Comparison of ENCODE assay signal across 11 cellular contexts in genomic region chr17:29039764-29040598, GRCh38. TPM values are rescaled to one million over a fixed set of nuclear protein-coding genes. Genes with fewer than 3 reads are reported as not detected.
DNase-seq lines count a peak whose midpoint lies in the region; ATAC-seq and TF ChIP-seq lines count a peak whose summit lies in the region.
"Had no signal": no experiment of that assay in that cellular context is flagged by ENCODE, and none has a peak within 500 bp of the region (broad histone marks: within the 10 kb centered on the region; RNA-seq: fewer than 3 reads in every experiment).

No MANE protein-coding gene starts in this region.

- no peak overlapping the region for H4K91ac ChIP-seq in IMR-90 (ENCODE audit: insufficient read depth, low read depth, low read length)

- H2BK15ac ChIP-seq in IMR-90 (ENCODE audit: low read depth, low read length), result no peak overlapping the region

- no peak overlapping the region for H3K23ac ChIP-seq in IMR-90 (ENCODE audit: low read depth, low read length)

- WGBS in IMR-90 (ENCODE audit: extremely low coverage in 2 of 2, insufficient read length in 1 of 2), 2 experiments, result no CpG with 5 or more reads among the region's 13 CpGs
- WGBS in mesodermal cell (ENCODE audit: insufficient coverage in 2 of 2), 2 experiments, result 71 to 78% methylated on average over 7 to 8 of the region's 13 CpGs

- peak; percentile 84 for ATAC-seq in IMR-90 (ENCODE audit: low read depth)
- ATAC-seq in HG02870 (IDR thresholded peaks at IDR 0.05; ENCODE audit: unreplicated experiment), result no peak
- no peak for ATAC-seq in left colon
- ATAC-seq: activated CD4-positive, alpha-beta T cell treated with anti-CD3 and anti-CD28 coated beads for 36 hours; heart left ventricle had no signal

- no peak overlapping the region for H2AK9ac ChIP-seq in IMR-90 (replicated peaks; ENCODE audit: low read depth, low read length, poor library complexity)

- no peak overlapping the region for H3K4me3 ChIP-seq in IMR-90 (ENCODE audit: insufficient read depth, low read depth, low read length)
- no peak overlapping the region for H3K4me3 ChIP-seq in cardiac fibroblast (replicated peaks in 1 of 2; ENCODE audit: low read depth in 2 of 2, low read length in 2 of 2)
- H3K4me3 ChIP-seq in mesodermal cell (ENCODE audit: extremely low read depth, insufficient read depth, low read length, poor library complexity, severe bottlenecking), result no peak overlapping the region
- H3K4me3 ChIP-seq: heart left ventricle had no signal

- TF ChIP-seq RAD21 in IMR-90 (IDR thresholded peaks at IDR 0.05; ENCODE audit: low read length), result no peak

- H3K4me1 ChIP-seq in IMR-90 (ENCODE audit: control insufficient read depth, insufficient read depth, low read length) (no peaks in the 10 kb centered on the region), mesodermal cell (ENCODE audit: control insufficient read depth, insufficient read depth, low read length, poor library complexity, severe bottlenecking) (peaks cover 28% of the 10 kb centered on the region)

- no peak overlapping the region for H3K9ac ChIP-seq in IMR-90 (ENCODE audit: low read depth, low read length)

- no peaks in the 10 kb centered on the region for H3K9me1 ChIP-seq in IMR-90 (ENCODE audit: insufficient read depth, low read length)

- H3K9me3 ChIP-seq in IMR-90 (ENCODE audit: control insufficient read depth, insufficient read depth, low read length), result peaks cover 10% of the 10 kb centered on the region
- no peaks in the 10 kb centered on the region for H3K9me3 ChIP-seq in mesodermal cell (ENCODE audit: control insufficient read depth, low read length)

- no peak overlapping the region for H2BK120ac ChIP-seq in IMR-90 (ENCODE audit: low read depth, low read length)

- no peak overlapping the region for H4K5ac ChIP-seq in IMR-90 (ENCODE audit: low read depth, low read length)

- no peak overlapping the region for H2BK20ac ChIP-seq in IMR-90 (ENCODE audit: low read depth, low read length)

- no peaks in the 10 kb centered on the region for H4K20me1 ChIP-seq in IMR-90 (ENCODE audit: insufficient read depth, low read length)

- H2AFZ ChIP-seq in IMR-90 (replicated peaks; ENCODE audit: low read length, poor library complexity), result no peak overlapping the region

- intact Hi-C loops in IMR-90 (cut with micrococcal nuclease), result loop anchor here (10.0 kb wide), 1 partner anchor 75 kb away; no protein-coding TSS in a partner anchor
- intact Hi-C loops in left colon (cut with DNase I, micrococcal nuclease), result no loop called here

- no peak overlapping the region for H3K18ac ChIP-seq in IMR-90 (ENCODE audit: low read depth, low read length)

- H2AK5ac ChIP-seq in IMR-90 (ENCODE audit: low read depth, low read length), result no peak overlapping the region

- no peak for TF ChIP-seq CTCF in IMR-90 (conservative IDR thresholded peaks at IDR 0.05; ENCODE audit: low read depth, low read length)
- TF ChIP-seq CTCF in cardiac fibroblast (IDR thresholded peaks at IDR 0.05; ENCODE audit: low read depth, low read length), result no peak

- H3K4ac ChIP-seq in IMR-90 (ENCODE audit: low read depth, low read length), result no peak overlapping the region

- no peaks in the 10 kb centered on the region for H3K79me1 ChIP-seq in IMR-90 (ENCODE audit: low read depth in 1 of 2, low read length in 2 of 2)

- dilution Hi-C loops in IMR-90 (cut with HindIII; ENCODE audit: low sequenced_read_pairs, unreplicated experiment), result no loop called here

- H3K36me3 ChIP-seq in IMR-90 (ENCODE audit: control insufficient read depth, insufficient read depth, low read length) (no peaks in the 10 kb centered on the region), mesodermal cell (ENCODE audit: control insufficient read depth, insufficient read depth, low read length) (no peaks in the 10 kb centered on the region)
- H3K36me3 ChIP-seq: heart left ventricle had no signal

- H3K27ac ChIP-seq in IMR-90 (ENCODE audit: insufficient read depth, low read length) (no peak overlapping the region), mesodermal cell (ENCODE audit: low read depth, low read length, severe bottlenecking) (peak overlapping the region; percentile 66)
- H3K27ac ChIP-seq: heart left ventricle had no signal

- no peak overlapping the region for H3K56ac ChIP-seq in IMR-90 (ENCODE audit: extremely low read depth, insufficient read depth, low read length)

- no peak overlapping the region for H4K8ac ChIP-seq in IMR-90 (ENCODE audit: low read depth in 2 of 2, low read length in 2 of 2)

- no peak overlapping the region for H2BK5ac ChIP-seq in IMR-90 (ENCODE audit: low read depth, low read length, poor library complexity, severe bottlenecking)

- DNase-seq in AG20443 (ENCODE audit: low spot score) (peak; percentile 76), IMR-90 (peak; percentile 80), cardiac fibroblast (ENCODE audit: low read depth in 2 of 2) (peak; percentile 78 to 93), NCI-H2029 (lab: John Stamatoyannopoulos, UW) (no peak), left colon (no peak)
- DNase-seq in activated effector memory CD4-positive, alpha-beta T cell treated with Interleukin-2 at 50 U/mL for 16 hours, result no peak
- DNase-seq: activated CD4-positive, alpha-beta T cell treated with anti-CD3 and anti-CD28 coated beads for 36 hours; heart left ventricle; nephron progenitor cell had no signal

- POLR2A ChIA-PET in IMR-90 (lab: Charles Lee; ENCODE audit: unreplicated experiment), result no interaction called here

- H3K14ac ChIP-seq in IMR-90 (replicated peaks; ENCODE audit: low read depth, low read length), result no peak overlapping the region

- H3K27me3 ChIP-seq in IMR-90 (ENCODE audit: control insufficient read depth, insufficient read depth, low read length), result peaks cover 48% of the 10 kb centered on the region

- H3K4me2 ChIP-seq in IMR-90 (ENCODE audit: low read depth, low read length), result no peak overlapping the region

- BruUV-seq in IMR-90 (replicated peaks; lab: Mats Ljungman, UMichigan), result no TSS peak

- no peak for TF ChIP-seq POLR2A in IMR-90 (IDR thresholded peaks at IDR 0.05; ENCODE audit: low read depth, low read length)

- in situ Hi-C loops in IMR-90 (cut with MboI; ENCODE audit: low sequenced_read_pairs), result loop anchor here (10.0 kb wide), 1 partner anchor 65 kb away; no protein-coding TSS in a partner anchor

- CTCF ChIA-PET in IMR-90 (lab: Yijun Ruan, JAX), result no interaction called here

TF ChIP-seq in IMR-90, 13 proteins besides CTCF, POLR2A, EP300 and RAD21:
- TF ChIP-seq RCOR1 (IDR thresholded peaks at IDR 0.05; ENCODE audit: insufficient replicate concordance, low read length) (no peak), USF2 (IDR thresholded peaks at IDR 0.05; ENCODE audit: low read depth, low read length) (no peak)

RNA-seq across cellular contexts. Expression of gene PIPOX, which starts 3.0 kb away (rescaled TPM):
- 1.1 and 1.3 TPM in 2 replicates for total RNA-seq in IMR-90 (2012; rRNA removed)
- polyA plus RNA-seq in IMR-90 (2012; rRNA removed), result 0.11 and 0.43 TPM in 2 replicates
- polyA plus RNA-seq in IMR-90 (2012; cell fraction: cytosol; rRNA removed), result 0.11 and 0.62 TPM in 2 replicates
- polyA plus RNA-seq in IMR-90 (2012; cell fraction: nucleus; rRNA removed; ENCODE audit: low replicate concordance), result 0.59 and 1.4 TPM in 2 replicates
- 1.5 TPM for polyA plus RNA-seq in mesodermal cell (2013, experiment 1 of 2)
- 1.9 TPM for polyA plus RNA-seq in mesodermal cell (2013, experiment 2 of 2)
- total RNA-seq in left colon, result 1 to 10 TPM in 1 of 2 donors, under 1 TPM in 1; 0.46 to 2.2 TPM

RNA-seq across cellular contexts. Expression of gene SEZ6, which starts 34.1 kb away (rescaled TPM):
- not detected in 2 replicates for total RNA-seq in IMR-90 (2012; rRNA removed)
- polyA plus RNA-seq in IMR-90 (2012; rRNA removed), result not detected in 2 replicates
- polyA plus RNA-seq in IMR-90 (2012; cell fraction: cytosol; rRNA removed), result not detected in 2 replicates
- polyA plus RNA-seq in IMR-90 (2012; cell fraction: nucleus; rRNA removed; ENCODE audit: low replicate concordance), result not detected in 2 replicates
- polyA plus RNA-seq in mesodermal cell (2013, experiment 1 of 2), result 0.81 TPM
- 0.35 TPM for polyA plus RNA-seq in mesodermal cell (2013, experiment 2 of 2)
- total RNA-seq in left colon, result under 1 TPM; 0.46 to 0.81 TPM
- total RNA-seq: activated CD4-positive, alpha-beta T cell treated with anti-CD3 and anti-CD28 coated beads for 36 hours had no signal
- polyA plus RNA-seq: heart left ventricle had no signal

Comparison
In these comparisons a context has a peak if more than half of its experiments do, and no peak if none do; other contexts are left out.
1. DNase-seq: peak in AG20443 (single experiment), IMR-90 (single experiment) and cardiac fibroblast (2 of 2); none in NCI-H2029 (single experiment), left colon (0 of 2) and activated effector memory CD4-positive, alpha-beta T cell treated with Interleukin-2 at 50 U/mL for 16 hours (single experiment).